In the genomic region with DNA sequence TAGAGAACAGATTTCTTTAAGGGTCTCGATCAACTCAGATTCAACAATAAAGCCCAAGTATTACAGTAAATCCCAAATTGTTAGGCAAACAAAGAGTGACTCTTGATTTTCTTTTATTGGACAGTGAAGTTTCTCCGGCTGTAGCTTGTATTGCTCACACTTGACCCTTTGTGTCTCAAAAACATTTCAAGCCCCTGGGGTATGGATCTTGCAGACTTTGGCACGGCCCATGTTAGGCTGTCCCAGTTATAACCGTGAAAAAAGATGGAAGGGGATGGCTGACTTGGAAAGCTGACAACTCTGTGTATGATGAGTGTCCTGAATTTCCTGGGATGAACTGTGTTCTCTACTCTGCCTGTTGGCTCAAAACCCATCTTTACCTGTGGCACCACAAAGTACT, we compare ENCODE assay signal across 36 cellular contexts.
"Had no signal": no experiment of that assay in that cellular context is flagged by ENCODE, and none has a peak within 500 bp of the region (broad histone marks: within the 10 kb centered on the region; RNA-seq: fewer than 3 reads in every experiment).

No MANE protein-coding gene starts in this region.

- H3K9me3 Mint-ChIP-seq: activated CD4-positive, alpha-beta memory T cell treated with anti-CD3 and anti-CD28 coated beads for 36 hours; activated T-cell treated with anti-CD3 and anti-CD28 coated beads, Interleukin-2, amount 50 U/mL, for 4 hours had no signal

- FAIRE-seq: TTC549 had no signal

- H3K9me3 ChIP-seq: ascending aorta, breast epithelium had no signal

- ATAC-seq: activated CD8-positive, alpha-beta T cell treated with anti-CD3 and anti-CD28 coated beads for 36 hours; activated naive CD8-positive, alpha-beta T cell treated with anti-CD3 and anti-CD28 coated beads, Interleukin-2, amount 50 U/mL, for 24 hours; activated T-cell treated with anti-CD3 and anti-CD28 coated beads, Interleukin-2, amount 50 U/mL, for 4 hours; activated T-cell treated with anti-CD3 and anti-CD28 coated beads, Interleukin-2, amount 50 U/mL, for 72 hours had no signal

- H3K36me3 ChIP-seq: ascending aorta, breast epithelium had no signal

- H3K27me3 ChIP-seq: ascending aorta had no signal

- H3K27ac ChIP-seq: ascending aorta, breast epithelium, VCaP had no signal

- H3K4me1 Mint-ChIP-seq: activated B cell treated with CpG ODN at 0.5 μM for 24 hours; activated CD4-positive, alpha-beta T cell treated with anti-CD3 and anti-CD28 coated beads, Interleukin-2, amount 10 ng/mL, durations not matched to agents 24 days and 14 days; activated naive CD4-positive, alpha-beta T cell treated with anti-CD3 and anti-CD28 coated beads, Interleukin-2, amount 10 ng/mL, durations not matched to agents 7 days and 5 days; activated naive CD4-positive, alpha-beta T cell treated with anti-CD3 and anti-CD28 coated beads, Interleukin-2, amount 50 U/mL, for 24 hours; activated naive CD8-positive, alpha-beta T cell treated with anti-CD3 and anti-CD28 coated beads, Interleukin-2, amount 10 ng/mL, durations not matched to agents 7 days and 5 days; activated naive CD8-positive, alpha-beta T cell treated with anti-CD3 and anti-CD28 coated beads, Interleukin-2, amount 50 U/mL, for 24 hours; brain had no signal

- DNase-seq: activated B cell treated with CpG ODN at 0.5 μM for 24 hours; activated CD4-positive, alpha-beta memory T cell treated with anti-CD3 and anti-CD28 coated beads for 36 hours; activated CD4-positive, alpha-beta T cell treated with anti-CD3 and anti-CD28 coated beads for 4 hours; activated CD4-positive, alpha-beta T cell treated with anti-CD3 and anti-CD28 coated beads, Interleukin-2, amount 10 ng/mL, durations not matched to agents 24 days and 14 days; activated CD4-positive, alpha-beta T cell treated with anti-CD3 and anti-CD28 coated beads, Interleukin-2, amount 50 U/mL, for 1 hour; activated CD4-positive, alpha-beta T cell treated with anti-CD3 and anti-CD28 coated beads, Interleukin-2, amount 50 U/mL, for 4 hours; activated CD4-positive, CD25-positive, alpha-beta regulatory T cell treated with anti-CD3 and anti-CD28 coated beads, Interleukin-2, amount 50 U/mL, for 72 hours; activated CD8-positive, alpha-beta memory T cell treated with anti-CD3 and anti-CD28 coated beads, Interleukin-2, amount 50 U/mL, for 4 hours; activated CD8-positive, alpha-beta T cell treated with anti-CD3 and anti-CD28 coated beads for 36 hours; activated effector memory CD4-positive, alpha-beta T cell treated with Interleukin-2 at 50 U/mL for 16 hours; activated gamma-delta T cell; activated naive CD4-positive, alpha-beta T cell treated with anti-CD3 and anti-CD28 coated beads, Interleukin-2, amount 10 ng/mL, durations not matched to agents 7 days and 5 days; activated naive CD4-positive, alpha-beta T cell treated with Interleukin-2 at 50 U/mL for 16 hours; activated naive CD8-positive, alpha-beta T cell treated with anti-CD3 and anti-CD28 coated beads, Interleukin-2, amount 10 ng/mL, durations not matched to agents 7 days and 5 days; activated naive CD8-positive, alpha-beta T cell treated with anti-CD3 and anti-CD28 coated beads, Interleukin-2, amount 50 U/mL, for 24 hours; activated T-cell treated with anti-CD3 and anti-CD28 coated beads for 4 hours; activated T-cell treated with anti-CD3 and anti-CD28 coated beads, Interleukin-2, amount 50 U/mL, for 1 hour; activated T-cell treated with anti-CD3 and anti-CD28 coated beads, Interleukin-2, amount 50 U/mL, for 4 hours; activated T-cell treated with anti-CD3 and anti-CD28 coated beads, Interleukin-2, amount 50 U/mL, for 72 hours; amygdala; anterior cingulate cortex; central memory CD4-positive, alpha-beta T cell; T-helper 1 cell; T-helper 2 cell; T-helper 9 cell had no signal

- H3K27me3 Mint-ChIP-seq: activated B cell treated with CpG ODN at 0.5 μM for 24 hours; activated CD4-positive, alpha-beta memory T cell treated with anti-CD3 and anti-CD28 coated beads for 36 hours; activated CD4-positive, alpha-beta T cell treated with anti-CD3 and anti-CD28 coated beads, Interleukin-2, amount 10 ng/mL, durations not matched to agents 24 days and 14 days; activated CD8-positive, alpha-beta T cell treated with anti-CD3 and anti-CD28 coated beads for 36 hours; activated naive CD4-positive, alpha-beta T cell treated with anti-CD3 and anti-CD28 coated beads, Interleukin-2, amount 10 ng/mL, durations not matched to agents 7 days and 5 days; activated naive CD4-positive, alpha-beta T cell treated with anti-CD3 and anti-CD28 coated beads, Interleukin-2, amount 50 U/mL, for 24 hours; activated naive CD8-positive, alpha-beta T cell; activated naive CD8-positive, alpha-beta T cell treated with anti-CD3 and anti-CD28 coated beads, Interleukin-2, amount 10 ng/mL, durations not matched to agents 7 days and 5 days; activated naive CD8-positive, alpha-beta T cell treated with anti-CD3 and anti-CD28 coated beads, Interleukin-2, amount 50 U/mL, for 24 hours; brain had no signal

- H3K27ac Mint-ChIP-seq: activated B cell treated with CpG ODN at 0.5 μM for 24 hours; activated CD4-positive, alpha-beta memory T cell treated with anti-CD3 and anti-CD28 coated beads for 36 hours; activated CD4-positive, alpha-beta T cell treated with anti-CD3 and anti-CD28 coated beads, Interleukin-2, amount 10 ng/mL, durations not matched to agents 24 days and 14 days; activated CD8-positive, alpha-beta T cell treated with anti-CD3 and anti-CD28 coated beads for 36 hours; activated naive CD4-positive, alpha-beta T cell treated with anti-CD3 and anti-CD28 coated beads, Interleukin-2, amount 10 ng/mL, durations not matched to agents 7 days and 5 days; activated naive CD4-positive, alpha-beta T cell treated with anti-CD3 and anti-CD28 coated beads, Interleukin-2, amount 50 U/mL, for 24 hours; activated naive CD8-positive, alpha-beta T cell; activated naive CD8-positive, alpha-beta T cell treated with anti-CD3 and anti-CD28 coated beads, Interleukin-2, amount 10 ng/mL, durations not matched to agents 7 days and 5 days; activated naive CD8-positive, alpha-beta T cell treated with anti-CD3 and anti-CD28 coated beads, Interleukin-2, amount 50 U/mL, for 24 hours; activated T-cell treated with anti-CD3 and anti-CD28 coated beads, Interleukin-2, amount 50 U/mL, for 72 hours; activated T-helper 1 cell treated with anti-CD3 and anti-CD28 coated beads, Interleukin-12 subunit alpha, Interleukin-12 subunit beta, Interleukin-2, Interleukin-4 antibody, amounts not matched to agents 30 ng/mL and 10 ng/mL and 1 ng/mL, durations not matched to agents 14 hours and 24 hours and 36 hours; activated T-helper 2 cell treated with anti-CD3 and anti-CD28 coated beads, Interferon-gamma antibody, Interleukin-2, Interleukin-4, amounts not matched to agents 10 μg/mL and 5 μg/mL and 100 μg/mL, durations not matched to agents 14 hours and 24 hours and 36 hours; brain; T-helper 1 cell treated with Interleukin-12 subunit alpha and Interleukin-12 subunit beta and Interleukin-4 antibody, amounts not matched to agents 30 μg/mL and 1 μg/mL, for 36 hours; T-helper 2 cell treated with Interferon-gamma antibody and Interleukin-4, amounts not matched to agents 5 μg/mL and 100 μg/mL, for 36 hours had no signal

- H3K4me1 ChIP-seq: ascending aorta, breast epithelium had no signal

- H3K36me3 Mint-ChIP-seq: activated CD4-positive, alpha-beta memory T cell treated with anti-CD3 and anti-CD28 coated beads for 36 hours; activated naive CD4-positive, alpha-beta T cell treated with anti-CD3 and anti-CD28 coated beads, Interleukin-2, amount 10 ng/mL, durations not matched to agents 7 days and 5 days; activated naive CD4-positive, alpha-beta T cell treated with anti-CD3 and anti-CD28 coated beads, Interleukin-2, amount 50 U/mL, for 24 hours; activated naive CD8-positive, alpha-beta T cell; activated naive CD8-positive, alpha-beta T cell treated with anti-CD3 and anti-CD28 coated beads, Interleukin-2, amount 10 ng/mL, durations not matched to agents 7 days and 5 days; brain had no signal

- H3K4me3 ChIP-seq: ascending aorta, breast epithelium had no signal

- H3K4me3 Mint-ChIP-seq: activated B cell treated with CpG ODN at 0.5 μM for 24 hours; activated CD4-positive, alpha-beta memory T cell treated with anti-CD3 and anti-CD28 coated beads for 36 hours; activated CD4-positive, alpha-beta T cell treated with anti-CD3 and anti-CD28 coated beads, Interleukin-2, amount 10 ng/mL, durations not matched to agents 24 days and 14 days; activated CD8-positive, alpha-beta T cell treated with anti-CD3 and anti-CD28 coated beads for 36 hours; activated naive CD4-positive, alpha-beta T cell treated with anti-CD3 and anti-CD28 coated beads, Interleukin-2, amount 10 ng/mL, durations not matched to agents 7 days and 5 days; activated naive CD4-positive, alpha-beta T cell treated with anti-CD3 and anti-CD28 coated beads, Interleukin-2, amount 50 U/mL, for 24 hours; activated naive CD8-positive, alpha-beta T cell; activated naive CD8-positive, alpha-beta T cell treated with anti-CD3 and anti-CD28 coated beads, Interleukin-2, amount 10 ng/mL, durations not matched to agents 7 days and 5 days; activated naive CD8-positive, alpha-beta T cell treated with anti-CD3 and anti-CD28 coated beads, Interleukin-2, amount 50 U/mL, for 24 hours; activated T-cell treated with anti-CD3 and anti-CD28 coated beads, Interleukin-2, amount 50 U/mL, for 4 hours; activated T-cell treated with anti-CD3 and anti-CD28 coated beads, Interleukin-2, amount 50 U/mL, for 72 hours; activated T-helper 1 cell treated with anti-CD3 and anti-CD28 coated beads, Interleukin-12 subunit alpha, Interleukin-12 subunit beta, Interleukin-2, Interleukin-4 antibody, amounts not matched to agents 30 ng/mL and 10 ng/mL and 1 ng/mL, durations not matched to agents 14 hours and 24 hours and 36 hours; brain; T-helper 1 cell treated with Interleukin-12 subunit alpha and Interleukin-12 subunit beta and Interleukin-4 antibody, amounts not matched to agents 30 μg/mL and 1 μg/mL, for 36 hours; T-helper 2 cell treated with Interferon-gamma antibody and Interleukin-4, amounts not matched to agents 5 μg/mL and 100 μg/mL, for 36 hours had no signal
